8 cellular contexts compared by ENCODE assay signal in the genomic region with DNA sequence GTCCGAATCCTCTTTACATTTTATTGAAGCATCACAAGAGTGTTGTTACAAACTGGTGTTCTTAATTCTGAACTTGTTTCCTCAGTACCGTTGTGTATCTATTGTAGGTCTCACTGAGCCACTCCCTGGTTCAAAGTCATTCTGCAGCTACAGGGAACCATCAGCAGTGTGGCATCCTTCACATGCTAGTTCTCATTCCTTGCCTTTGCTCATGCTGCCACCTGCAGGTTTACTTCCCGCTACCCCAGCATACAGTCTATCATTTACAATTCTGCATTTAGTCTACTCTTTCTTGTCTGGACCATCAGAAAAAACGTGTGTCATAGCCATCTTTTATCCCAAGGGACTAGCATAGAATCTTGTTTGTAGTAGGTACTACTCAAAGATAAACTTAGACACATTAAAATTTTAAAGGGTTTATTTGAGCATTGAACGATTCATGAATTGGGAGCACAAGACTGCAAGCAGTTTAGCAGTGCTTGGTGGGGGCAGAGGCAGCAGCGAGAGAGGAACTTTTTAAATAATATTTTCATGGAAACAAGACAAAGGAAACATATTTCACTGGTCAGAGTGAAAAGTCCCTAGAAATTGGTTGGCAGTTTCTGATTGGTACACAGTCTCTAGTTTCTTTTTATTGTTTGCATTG.
DNase-seq lines count a peak whose midpoint lies in the region; ATAC-seq, FAIRE-seq and TF ChIP-seq lines count a peak whose summit lies in the region.

No MANE protein-coding gene starts in this region.

- ATAC-seq in HG03045 (IDR thresholded peaks at IDR 0.05; ENCODE audit: unreplicated experiment): peak; percentile 60
- peak; percentile 78 for ATAC-seq in K562
- ATAC-seq in left colon: peak; percentile 96
- ATAC-seq in HG03139 (IDR thresholded peaks at IDR 0.05; ENCODE audit: unreplicated experiment): no peak

- 3% methylated on average over 6 of the region's 6 CpGs for WGBS in K562 (ENCODE audit: insufficient coverage, low coverage, missing lambda C conversion rate)

- FAIRE-seq in K562 (lab: Jason Lieb, UNC): no peak
- no peak for FAIRE-seq in GM12892 (lab: Jason Lieb, UNC)

- intact Hi-C loops in K562 (cut with micrococcal nuclease): no loop called here
- intact Hi-C loops in left colon (cut with DNase I, micrococcal nuclease): no loop called here

- H4K20me1 ChIP-seq in K562 (replicated peaks; ENCODE audit: control insufficient read depth, insufficient read depth, low read length): no peaks in the 10 kb centered on the region

- no peak overlapping the region for H3K4me3 ChIP-seq in K562

- H2AFZ ChIP-seq in K562 (ENCODE audit: low read depth, low read length): no peak overlapping the region

- no TSS peak for BruUV-seq in K562 (replicated peaks; lab: Mats Ljungman, UMichigan)

- no peak overlapping the region for H3K9ac ChIP-seq in K562 (ENCODE audit: insufficient read depth in 1 of 2, low read depth in 2 of 2, low read length in 2 of 2)

- POLR2A ChIA-PET in K562 (lab: Yijun Ruan, JAX): no interaction called here

- no peak for TF ChIP-seq POLR2A in K562 (conservative IDR thresholded peaks at IDR 0.05)
- TF ChIP-seq POLR2A in GM12892 (IDR thresholded peaks at IDR 0.05; ENCODE audit: low read depth, low read length): no peak

- H3K36me3 ChIP-seq in K562 (ENCODE audit: control insufficient read depth, insufficient read depth, low read length): no peaks in the 10 kb centered on the region

- TF ChIP-seq RAD21 in K562 (CRISPR knock-in tag; conservative IDR thresholded peaks at IDR 0.05 in 1 of 2, IDR thresholded peaks at IDR 0.05 in 1 of 2): no peak; a peak in 1 of 4 replicates

- no peaks in the 10 kb centered on the region for H3K27me3 ChIP-seq in K562 (ENCODE audit: control insufficient read depth in 2 of 2, insufficient read depth in 2 of 2, low read length in 2 of 2)

- peak; percentile 60 for DNase-seq in NCI-H510A treated with DMSO at 0.1 percent for 48 hours (lab: John Stamatoyannopoulos, UW)
- DNase-seq in NCI-H510A (lab: John Stamatoyannopoulos, UW): no peak
- peak; percentile 57 for DNase-seq in NCI-H2227 (lab: John Stamatoyannopoulos, UW; ENCODE audit: unreplicated experiment)
- DNase-seq in K562 (ENCODE audit: extremely low read depth in 1 of 4, low spot score in 3 of 4): peak in 3 of 4 experiments; percentile 2 to 36 (median 3)
- DNase-seq in left colon: peak; percentile 26 to 54
- DNase-seq in GM12892 (ENCODE audit: insufficient read length): no peak

- TF ChIP-seq CTCF in K562 (IDR thresholded peaks at IDR 0.05 in 2 of 3, conservative IDR thresholded peaks at IDR 0.05 in 1 of 3; ENCODE audit: insufficient read depth in 2 of 3, low read depth in 1 of 3, low read length in 3 of 3): peak; percentile 21 to 29 (median 24); a peak in 2 of 6 replicates

- in situ Hi-C loops in K562 (cut with MboI): no loop called here

- no peak overlapping the region for H3K4me2 ChIP-seq in K562 (ENCODE audit: insufficient read depth, low read length)

- no peaks in the 10 kb centered on the region for H3K9me1 ChIP-seq in K562 (ENCODE audit: control insufficient read depth, insufficient read depth, low read length)

- no peaks in the 10 kb centered on the region for H3K9me3 ChIP-seq in K562 (replicated peaks; ENCODE audit: control insufficient read depth, insufficient read depth, low read depth, low read length)

- no peaks in the 10 kb centered on the region for H3K4me1 ChIP-seq in K562 (replicated peaks in 1 of 2; ENCODE audit: control insufficient read depth in 2 of 2, insufficient read depth in 2 of 2, low read length in 2 of 2)

- CTCF ChIA-PET in K562 (lab: Yijun Ruan, JAX; ENCODE audit: low intra/inter-chr PET ratio): no interaction called here

- H3K79me2 ChIP-seq in K562 (ENCODE audit: control insufficient read depth, insufficient read depth, low read length): no peaks in the 10 kb centered on the region

- TF ChIP-seq EP300 in K562 (IDR thresholded peaks at IDR 0.05; ENCODE audit: low read length): no peak

- no peak overlapping the region for H3K27ac ChIP-seq in K562 (ENCODE audit: extremely low read depth, low read depth, low read length)

TF ChIP-seq in K562, 482 proteins besides CTCF, POLR2A, EP300 and RAD21:
- TF ChIP-seq ZBTB8A (IDR thresholded peaks at IDR 0.05; ENCODE audit: partially characterized antibody) (no peak), PPARD (CRISPR knock-in tag; IDR thresholded peaks at IDR 0.05) (no peak)

Comparison
In these comparisons a context has a peak if more than half of its experiments do, and no peak if none do; other contexts are left out.
1. DNase-seq: peak in NCI-H510A treated with DMSO at 0.1 percent for 48 hours (single experiment), NCI-H2227 (single experiment), K562 (3 of 4) and left colon (2 of 2); none in NCI-H510A (single experiment) and GM12892 (single experiment).